ENCODE assay signal across 26 cellular contexts in genomic region chr2:165632594-165632993, GRCh38.
DNase-seq lines count a peak whose midpoint lies in the region; TF ChIP-seq lines count a peak whose summit lies in the region.
"Had no signal": no experiment of that assay in that cellular context is flagged by ENCODE, and none has a peak within 500 bp of the region (broad histone marks: within the 10 kb centered on the region; RNA-seq: fewer than 3 reads in every experiment).

No MANE protein-coding gene starts in this region.

- H3K36me3 Mint-ChIP-seq in CD8-positive, alpha-beta memory T cell: no peaks in the 10 kb centered on the region
- H3K36me3 Mint-ChIP-seq: CD8-positive, alpha-beta T cell had no signal

- H3K27me3 Mint-ChIP-seq in CD8-positive, alpha-beta memory T cell: peaks cover 0 to 1% of the 10 kb centered on the region in 2 donors
- H3K27me3 Mint-ChIP-seq: IgD-negative memory B cell had no signal

- H3K4me1 Mint-ChIP-seq in CD8-positive, alpha-beta memory T cell: peaks cover 1 to 11% (median 6%) of the 10 kb centered on the region in 3 donors
- H3K4me1 Mint-ChIP-seq: B cell, IgD-negative memory B cell had no signal

- H3K27ac ChIP-seq in HUES48 (ENCODE audit: low read depth, low read length) (peak overlapping the region; percentile 88), WERI-Rb-1 (peak overlapping the region; percentile 78), iPS-18a (ENCODE audit: low read length) (peak overlapping the region; percentile 50)
- no peak overlapping the region for H3K27ac ChIP-seq in CD8-positive, alpha-beta memory T cell (ENCODE audit: low read depth, low read length)
- H3K27ac ChIP-seq: C4-2B, KMS-11, SJSA1 had no signal

- DNase-seq in WERI-Rb-1 (no peak), GM20000 (ENCODE audit: low spot score) (no peak), NCI-H1105 (lab: John Stamatoyannopoulos, UW) (no peak)
- DNase-seq in CD8-positive, alpha-beta memory T cell: no peak
- no peak for DNase-seq in activated naive CD4-positive, alpha-beta T cell (lab: John Stamatoyannopoulos, UW)
- DNase-seq: CD8-positive, alpha-beta T cell; DMS 273 treated with DMSO at 0.1 percent for 48 hours; DMS79; EL; GDM1; MM.1S; NCI-H1417; NCI-H1694; NCI-H2029 treated with DMSO at 0.1 percent for 48 hours; NCI-H2227 treated with DMSO at 0.1 percent for 48 hours; NCI-H526 treated with DMSO at 0.1 percent for 48 hours; Right ventricle myocardium superior; RPMI8226 had no signal

- POLR2A ChIA-PET in CD8-positive, alpha-beta memory T cell (lab: Charles Lee): no interaction called here

- no peak overlapping the region; the same call in 1 of the 2 replicates for H3K4me3 ChIP-seq in HUES48 (ENCODE audit: low read depth, low read length)
- H3K4me3 ChIP-seq in WERI-Rb-1 (ENCODE audit: low read depth, low read length): peak overlapping the region; percentile 36
- H3K4me3 ChIP-seq in iPS-18a (ENCODE audit: low read length): no peak overlapping the region
- no peak overlapping the region for H3K4me3 ChIP-seq in CD8-positive, alpha-beta memory T cell (ENCODE audit: low read length)
- H3K4me3 ChIP-seq: GM12878, SJSA1 had no signal

- no peaks in the 10 kb centered on the region for H3K36me3 ChIP-seq in HUES48 (ENCODE audit: control insufficient read depth, insufficient read depth, low read length)
- H3K36me3 ChIP-seq in WERI-Rb-1: no peaks in the 10 kb centered on the region
- H3K36me3 ChIP-seq in iPS-18a (ENCODE audit: control insufficient read depth, low read depth, low read length): no peaks in the 10 kb centered on the region
- no peaks in the 10 kb centered on the region for H3K36me3 ChIP-seq in CD8-positive, alpha-beta memory T cell (ENCODE audit: insufficient read depth, low read length)
- H3K36me3 ChIP-seq: SJSA1 had no signal

- H3K9ac ChIP-seq in HUES48 (ENCODE audit: low read depth, low read length) (no peak overlapping the region), iPS-18a (ENCODE audit: low read length) (peak overlapping the region; percentile 35)
- H3K9ac ChIP-seq: KMS-11 had no signal

- CTCF ChIA-PET in CD8-positive, alpha-beta memory T cell (lab: Charles Lee): no interaction called here

- no peak overlapping the region for H3K27ac Mint-ChIP-seq in CD8-positive, alpha-beta memory T cell
- H3K27ac Mint-ChIP-seq: B cell; CD8-positive, alpha-beta T cell; IgD-negative memory B cell had no signal

- peaks cover 62% of the 10 kb centered on the region for H3K4me1 ChIP-seq in HUES48 (ENCODE audit: control insufficient read depth, insufficient read depth, low read length)
- peaks cover 54% of the 10 kb centered on the region for H3K4me1 ChIP-seq in iPS-18a (ENCODE audit: control insufficient read depth, low read depth, low read length)
- H3K4me1 ChIP-seq in CD8-positive, alpha-beta memory T cell (ENCODE audit: insufficient read depth, low read length): no peaks in the 10 kb centered on the region
- H3K4me1 ChIP-seq: SJSA1 had no signal

- H3K9me3 ChIP-seq in HUES48 (ENCODE audit: control insufficient read depth, insufficient read depth, low read length): no peaks in the 10 kb centered on the region
- no peaks in the 10 kb centered on the region for H3K9me3 ChIP-seq in WERI-Rb-1 (ENCODE audit: severe bottlenecking)
- no peaks in the 10 kb centered on the region for H3K9me3 ChIP-seq in iPS-18a (ENCODE audit: control insufficient read depth, low read depth, low read length)
- no peaks in the 10 kb centered on the region for H3K9me3 ChIP-seq in CD8-positive, alpha-beta memory T cell (ENCODE audit: low read length)
- H3K9me3 ChIP-seq: SJSA1 had no signal

- no peaks in the 10 kb centered on the region for H3K27me3 ChIP-seq in HUES48 (ENCODE audit: control insufficient read depth, insufficient read depth, low read length)
- no peaks in the 10 kb centered on the region for H3K27me3 ChIP-seq in WERI-Rb-1 (ENCODE audit: insufficient read depth, low read depth, severe bottlenecking)
- no peaks in the 10 kb centered on the region for H3K27me3 ChIP-seq in iPS-18a (ENCODE audit: control insufficient read depth, insufficient read depth, low read length)
- no peaks in the 10 kb centered on the region for H3K27me3 ChIP-seq in CD8-positive, alpha-beta memory T cell (ENCODE audit: insufficient read depth, low read length, poor library complexity, severe bottlenecking)
- H3K27me3 ChIP-seq: SJSA1 had no signal

- no peak overlapping the region for H3K4me3 Mint-ChIP-seq in CD8-positive, alpha-beta memory T cell
- H3K4me3 Mint-ChIP-seq: B cell; CD8-positive, alpha-beta T cell; IgD-negative memory B cell had no signal

- no peaks in the 10 kb centered on the region for H3K9me3 Mint-ChIP-seq in CD8-positive, alpha-beta memory T cell
- H3K9me3 Mint-ChIP-seq: CD8-positive, alpha-beta T cell; IgD-negative memory B cell had no signal

- TF ChIP-seq CTCF in WERI-Rb-1 (IDR thresholded peaks at IDR 0.05; ENCODE audit: low read depth, low read length) (no peak), GM20000 (IDR thresholded peaks at IDR 0.05; ENCODE audit: extremely low read depth, missing control alignments) (no peak)
